Comparison of ENCODE assay signal across 25 cellular contexts in the genomic region with DNA sequence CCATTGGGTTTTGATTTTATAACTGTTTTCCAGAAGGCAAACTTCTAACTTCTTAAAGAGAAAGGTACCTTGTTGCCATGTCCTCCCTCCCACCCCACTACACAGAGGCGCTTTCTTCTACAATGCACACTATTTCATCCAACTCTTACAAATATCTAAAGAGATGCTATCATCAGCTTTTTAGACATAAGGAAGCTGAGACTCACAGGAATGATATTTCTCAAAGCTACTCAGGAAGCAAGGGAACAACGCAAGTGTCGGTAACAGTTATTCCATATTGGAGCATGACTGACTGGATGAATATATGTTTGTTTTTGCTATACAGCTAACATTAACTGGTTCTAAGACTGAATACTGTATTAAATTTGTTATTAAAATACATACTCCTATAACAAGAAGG.
A peak's percentile ranks its signal among the peaks of the same experiment; 100 is the strongest.
DNase-seq lines count a peak whose midpoint lies in the region; ATAC-seq, FAIRE-seq and TF ChIP-seq lines count a peak whose summit lies in the region.
"Had no signal": no experiment of that assay in that cellular context is flagged by ENCODE, and none has a peak within 500 bp of the region (broad histone marks: within the 10 kb centered on the region; RNA-seq: fewer than 3 reads in every experiment).

No MANE protein-coding gene starts in this region.

- BruUV-seq in K562 (replicated peaks; lab: Mats Ljungman, UMichigan) = no TSS peak

- no peak overlapping the region for H2BK5ac ChIP-seq in trophoblast cell (ENCODE audit: low read depth, low read length, poor library complexity)

- no peak overlapping the region for H4K8ac ChIP-seq in trophoblast cell (ENCODE audit: low read depth, low read length)

- H3K27me3 ChIP-seq in K562 (ENCODE audit: control insufficient read depth in 2 of 2, insufficient read depth in 2 of 2, low read length in 2 of 2) (no peaks in the 10 kb centered on the region), trophoblast cell (ENCODE audit: insufficient read depth, low read length) (no peaks in the 10 kb centered on the region)
- H3K27me3 ChIP-seq: BLaER1 treated with 17β-estradiol and CSF1 and Interleukin-3, amounts not matched to agents 10 nM and 100 nM had no signal

- no peak overlapping the region for H2AK5ac ChIP-seq in trophoblast cell (ENCODE audit: low read length)

- peak overlapping the region; percentile 54; the same call in 2 of the 3 replicates for H3K27ac ChIP-seq in K562 (ENCODE audit: extremely low read depth, low read depth, low read length)
- H3K27ac ChIP-seq in trophoblast cell (ENCODE audit: low read depth, low read length) = no peak overlapping the region
- H3K27ac ChIP-seq: 22Rv1; A549; BLaER1 treated with 17β-estradiol and CSF1 and Interleukin-3, amounts not matched to agents 10 nM and 100 nM; C4-2B had no signal

- peaks cover 49% of the 10 kb centered on the region for H3K79me2 ChIP-seq in K562 (ENCODE audit: control insufficient read depth, insufficient read depth, low read length)
- no peaks in the 10 kb centered on the region for H3K79me2 ChIP-seq in trophoblast cell (ENCODE audit: control insufficient read depth, insufficient read depth, low read length, poor library complexity)

- TF ChIP-seq POLR2A in K562 (conservative IDR thresholded peaks at IDR 0.05) = no peak

- no peak overlapping the region for H2BK120ac ChIP-seq in trophoblast cell (ENCODE audit: insufficient read depth, low read length, poor library complexity)

- no peak for TF ChIP-seq RAD21 in K562 (CRISPR knock-in tag; conservative IDR thresholded peaks at IDR 0.05 in 1 of 2, IDR thresholded peaks at IDR 0.05 in 1 of 2)

- CTCF ChIA-PET in K562 (lab: Yijun Ruan, JAX; ENCODE audit: low intra/inter-chr PET ratio) = no interaction called here

- H3K79me1 ChIP-seq in trophoblast cell (ENCODE audit: low read length) = peaks cover 1% of the 10 kb centered on the region

- H3K4me2 ChIP-seq in K562 (ENCODE audit: insufficient read depth, low read length) = 0 out of 2 replicates have a peak overlapping the region, but pooled peaks have one; percentile 2
- no peak overlapping the region for H3K4me2 ChIP-seq in trophoblast cell (ENCODE audit: low read length)
- H3K4me2 ChIP-seq: A549; BLaER1 treated with 17β-estradiol and CSF1 and Interleukin-3, amounts not matched to agents 10 nM and 100 nM had no signal

- H3K36me3 ChIP-seq in K562 (ENCODE audit: control insufficient read depth, insufficient read depth, low read length) (0 out of 3 replicates have a peak, but pooled peaks cover 2% of the 10 kb centered on the region), trophoblast cell (ENCODE audit: control insufficient read depth in 1 of 2, insufficient read depth in 2 of 2, low read length in 2 of 2) (no peaks in the 10 kb centered on the region)

- FAIRE-seq in D721Med (lab: Jason Lieb, UNC) (peak; percentile 81), K562 (lab: Jason Lieb, UNC) (no peak)
- FAIRE-seq: A549, GM12891, GM19239 had no signal

- no peak overlapping the region for H4K91ac ChIP-seq in trophoblast cell (ENCODE audit: low read depth, low read length)

- no peaks in the 10 kb centered on the region for H3K9me3 ChIP-seq in K562 (replicated peaks; ENCODE audit: control insufficient read depth, insufficient read depth, low read depth, low read length)
- peaks cover 1% of the 10 kb centered on the region for H3K9me3 ChIP-seq in trophoblast cell (ENCODE audit: insufficient read depth, low read depth, low read length)
- H3K9me3 ChIP-seq: A549; BLaER1 treated with 17β-estradiol and CSF1 and Interleukin-3, amounts not matched to agents 10 nM and 100 nM had no signal

- peaks cover 4 to 43% of the 10 kb centered on the region in 2 experiments; a peak in 4 of 5 replicates for H3K4me1 ChIP-seq in K562 (replicated peaks in 1 of 2; ENCODE audit: control insufficient read depth in 2 of 2, insufficient read depth in 2 of 2, low read length in 2 of 2)
- peaks cover 0 to 2% of the 10 kb centered on the region in 2 experiments for H3K4me1 ChIP-seq in trophoblast cell (ENCODE audit: control insufficient read depth in 1 of 2, insufficient read depth in 2 of 2, low read length in 2 of 2)
- H3K4me1 ChIP-seq: A549; BLaER1 treated with 17β-estradiol and CSF1 and Interleukin-3, amounts not matched to agents 10 nM and 100 nM; Caco-2 had no signal

- H2AFZ ChIP-seq in K562 (ENCODE audit: low read depth, low read length) = peak overlapping the region; percentile 40
- H2AFZ ChIP-seq in trophoblast cell (ENCODE audit: insufficient read depth, low read length, poor library complexity) = no peak overlapping the region

- H2BK12ac ChIP-seq in trophoblast cell (ENCODE audit: low read length) = no peak overlapping the region

- no peak overlapping the region for H3K23ac ChIP-seq in trophoblast cell (ENCODE audit: low read length)

- H3K9ac ChIP-seq in K562 (ENCODE audit: insufficient read depth in 1 of 2, low read depth in 2 of 2, low read length in 2 of 2) (peak overlapping the region in 1 of 2 experiments; percentile 67; a peak in 2 of 4 replicates), trophoblast cell (ENCODE audit: low read length) (no peak overlapping the region)
- H3K9ac ChIP-seq: BLaER1 treated with 17β-estradiol and CSF1 and Interleukin-3, amounts not matched to agents 10 nM and 100 nM had no signal

- H3K18ac ChIP-seq in trophoblast cell (ENCODE audit: low read length) = no peak overlapping the region

- TF ChIP-seq CTCF in D721Med (IDR thresholded peaks at IDR 0.05; ENCODE audit: insufficient read depth, missing control alignments) = no peak
- no peak for TF ChIP-seq CTCF in K562 (IDR thresholded peaks at IDR 0.05 in 2 of 3, conservative IDR thresholded peaks at IDR 0.05 in 1 of 3; ENCODE audit: insufficient read depth in 2 of 3, low read depth in 1 of 3, low read length in 3 of 3)

- H3K14ac ChIP-seq in trophoblast cell (ENCODE audit: low read length) = no peak overlapping the region

- no peaks in the 10 kb centered on the region for H4K20me1 ChIP-seq in K562 (replicated peaks; ENCODE audit: control insufficient read depth, insufficient read depth, low read length)
- H4K20me1 ChIP-seq: BLaER1 treated with 17β-estradiol and CSF1 and Interleukin-3, amounts not matched to agents 10 nM and 100 nM had no signal

- DNase-seq in D721Med (ENCODE audit: insufficient read length, low spot score) (no peak), SK-MEL-5 (ENCODE audit: low read depth, low spot score) (peak; percentile 15), K562 (ENCODE audit: extremely low read depth in 1 of 4, low spot score in 3 of 4) (no peak), trophoblast cell (peak; percentile 8 to 69), HUDEP-2 (lab: John Stamatoyannopoulos, UW; ENCODE audit: unreplicated experiment in 76 of 76) (no peak), iPS-NIHi11 (ENCODE audit: low spot score) (no peak)
- DNase-seq: AML-193; Caco-2; Calu3; CD4-positive, alpha-beta T cell; CD8-positive, alpha-beta T cell; DMS 273 treated with DMSO at 0.1 percent for 48 hours; DMS153; DMS53; DMS79; DND-41; EL; GDM1 had no signal

- no peak overlapping the region for H4K12ac ChIP-seq in trophoblast cell (ENCODE audit: low read depth, low read length)

- ATAC-seq in K562 = no peak
- ATAC-seq in GM21528 (IDR thresholded peaks at IDR 0.05; ENCODE audit: low FRiP score, unreplicated experiment) = no peak
- ATAC-seq: A549; CD8-positive, alpha-beta T cell had no signal

- no peaks in the 10 kb centered on the region for H3K9me1 ChIP-seq in K562 (ENCODE audit: control insufficient read depth, insufficient read depth, low read length)

- intact Hi-C loops in K562 (cut with micrococcal nuclease) = loop anchor here (2.0 kb wide), 1 partner anchor 18 kb away; no protein-coding TSS in a partner anchor

- 72% methylated on average over 3 of the region's 3 CpGs for WGBS in K562 (ENCODE audit: insufficient coverage, low coverage, missing lambda C conversion rate)
- no CpG with 5 or more reads among the region's 3 CpGs for WGBS in trophoblast cell (ENCODE audit: extremely low coverage, insufficient coverage, insufficient read length)

- no peak overlapping the region for H3K4ac ChIP-seq in trophoblast cell (ENCODE audit: low read depth, low read length)

- in situ Hi-C loops in SK-MEL-5 (cut with HindIII; ENCODE audit: low pct_unique_long_range_greater_than_20kb, low sequenced_read_pairs) (no loop called here), K562 (cut with MboI) (no loop called here)

- POLR2A ChIA-PET in K562 (lab: Yijun Ruan, JAX) = interaction anchor here (0.6 kb wide), 1 partner anchor 9 kb away, joined by 3 read pairs; no protein-coding TSS in a partner anchor

- H3K4me3 ChIP-seq in K562 (no peak overlapping the region), trophoblast cell (ENCODE audit: low read depth, low read length) (no peak overlapping the region)
- H3K4me3 ChIP-seq: A549; BLaER1 treated with 17β-estradiol and CSF1 and Interleukin-3, amounts not matched to agents 10 nM and 100 nM had no signal

- no peak for TF ChIP-seq EP300 in K562 (IDR thresholded peaks at IDR 0.05; ENCODE audit: low read length)

TF ChIP-seq in K562, 482 proteins besides CTCF, POLR2A, EP300 and RAD21:
- TF ChIP-seq FOXP1 (CRISPR knock-in tag; IDR thresholded peaks at IDR 0.05) (no peak), SIX5 (IDR thresholded peaks at IDR 0.05; ENCODE audit: borderline replicate concordance in 1 of 2, insufficient read depth in 1 of 2, low read depth in 1 of 2, low read length in 2 of 2) (no peak)
- TF ChIP-seq, protein P1, sequence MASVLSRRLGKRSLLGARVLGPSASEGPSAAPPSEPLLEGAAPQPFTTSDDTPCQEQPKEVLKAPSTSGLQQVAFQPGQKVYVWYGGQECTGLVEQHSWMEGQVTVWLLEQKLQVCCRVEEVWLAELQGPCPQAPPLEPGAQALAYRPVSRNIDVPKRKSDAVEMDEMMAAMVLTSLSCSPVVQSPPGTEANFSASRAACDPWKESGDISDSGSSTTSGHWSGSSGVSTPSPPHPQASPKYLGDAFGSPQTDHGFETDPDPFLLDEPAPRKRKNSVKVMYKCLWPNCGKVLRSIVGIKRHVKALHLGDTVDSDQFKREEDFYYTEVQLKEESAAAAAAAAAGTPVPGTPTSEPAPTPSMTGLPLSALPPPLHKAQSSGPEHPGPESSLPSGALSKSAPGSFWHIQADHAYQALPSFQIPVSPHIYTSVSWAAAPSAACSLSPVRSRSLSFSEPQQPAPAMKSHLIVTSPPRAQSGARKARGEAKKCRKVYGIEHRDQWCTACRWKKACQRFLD (CRISPR knock-in tag; IDR thresholded peaks at IDR 0.05) = 0 out of 2 replicates have a peak, but pooled peaks have one; percentile 51

Comparison
In these comparisons a context has a peak if more than half of its experiments do, and no peak if none do; other contexts are left out.
1. DNase-seq: peak in SK-MEL-5 (single experiment) and trophoblast cell (2 of 2); none in D721Med (single experiment), K562 (0 of 4), HUDEP-2 (0 of 76) and iPS-NIHi11 (single experiment).